ENCODE assay signal across 16 cellular contexts in genomic region chr9:79578891-79579290, GRCh38. TPM values are rescaled to one million over a fixed set of nuclear protein-coding genes. Genes with fewer than 3 reads are reported as not detected.
A peak's percentile ranks its signal among the peaks of the same experiment; 100 is the strongest.
DNase-seq lines count a peak whose midpoint lies in the region; TF ChIP-seq lines count a peak whose summit lies in the region.
"Had no signal": no experiment of that assay in that cellular context is flagged by ENCODE, and none has a peak within 500 bp of the region (broad histone marks: within the 10 kb centered on the region; RNA-seq: fewer than 3 reads in every experiment).

No MANE protein-coding gene starts in this region.

- peaks cover 6% of the 10 kb centered on the region for H3K79me2 ChIP-seq in trophoblast cell (ENCODE audit: control insufficient read depth, insufficient read depth, low read length, poor library complexity)

- no peak overlapping the region for H3K4me2 ChIP-seq in trophoblast cell (ENCODE audit: low read length)

- no peak overlapping the region for H2AK5ac ChIP-seq in trophoblast cell (ENCODE audit: low read length)

- no peak overlapping the region for H3K18ac ChIP-seq in trophoblast cell (ENCODE audit: low read length)

- peaks cover under 1% of the 10 kb centered on the region for H3K79me1 ChIP-seq in trophoblast cell (ENCODE audit: low read length)

- H2BK120ac ChIP-seq in trophoblast cell (ENCODE audit: insufficient read depth, low read length, poor library complexity), result no peak overlapping the region

- H4K12ac ChIP-seq in trophoblast cell (ENCODE audit: low read depth, low read length), result no peak overlapping the region

- peaks cover 7 to 17% of the 10 kb centered on the region in 2 experiments for H3K36me3 ChIP-seq in trophoblast cell (ENCODE audit: control insufficient read depth in 1 of 2, insufficient read depth in 2 of 2, low read length in 2 of 2)
- no peaks in the 10 kb centered on the region for H3K36me3 ChIP-seq in Caco-2 (ENCODE audit: control insufficient read depth, insufficient read depth, low read length)

- peaks cover 0 to 1% (median 0%) of the 10 kb centered on the region in 3 donors for H3K27me3 Mint-ChIP-seq in CD14-positive monocyte (ENCODE audit: low read depth in 3 of 3)
- H3K27me3 Mint-ChIP-seq in dendritic cell treated with granulocyte-macrophage colony-stimulating factor and Interleukin-4, amounts not matched to agents 40 ng/mL and 50 ng/mL, for 4 days, result no peaks in the 10 kb centered on the region
- H3K27me3 Mint-ChIP-seq in Caco-2 (ENCODE audit: insufficient read depth, unreplicated experiment), result no peaks in the 10 kb centered on the region
- H3K27me3 Mint-ChIP-seq: activated CD4-positive, alpha-beta T cell treated with anti-CD3 and anti-CD28 coated beads for 36 hours; activated naive CD8-positive, alpha-beta T cell treated with anti-CD3 and anti-CD28 coated beads, Interleukin-2, amount 10 ng/mL, durations not matched to agents 7 days and 5 days had no signal

- H3K9ac ChIP-seq in trophoblast cell (ENCODE audit: low read length), result no peak overlapping the region

- H3K4me3 Mint-ChIP-seq in CD14-positive monocyte, result no peak overlapping the region
- H3K4me3 Mint-ChIP-seq in dendritic cell treated with granulocyte-macrophage colony-stimulating factor and Interleukin-4, amounts not matched to agents 40 ng/mL and 50 ng/mL, for 4 days, result peak overlapping the region; percentile 17
- no peak overlapping the region for H3K4me3 Mint-ChIP-seq in Caco-2 (ENCODE audit: unreplicated experiment)
- H3K4me3 Mint-ChIP-seq: activated CD4-positive, alpha-beta T cell treated with anti-CD3 and anti-CD28 coated beads for 36 hours; activated naive CD8-positive, alpha-beta T cell treated with anti-CD3 and anti-CD28 coated beads, Interleukin-2, amount 10 ng/mL, durations not matched to agents 7 days and 5 days had no signal

- H3K14ac ChIP-seq in trophoblast cell (ENCODE audit: low read length), result no peak overlapping the region

- intact Hi-C loops in CD14-positive monocyte (cut with micrococcal nuclease), result no loop called here
- intact Hi-C loops in dendritic cell treated with granulocyte-macrophage colony-stimulating factor and Interleukin-4, amounts not matched to agents 40 ng/mL and 50 ng/mL, for 4 days (cut with micrococcal nuclease), result no loop called here
- intact Hi-C loops in Caco-2 (cut with micrococcal nuclease; ENCODE audit: unreplicated experiment), result loop anchor here (10.0 kb wide), 1 partner anchor 186 kb away; no protein-coding TSS in a partner anchor

- no peak overlapping the region for H2AFZ ChIP-seq in trophoblast cell (ENCODE audit: insufficient read depth, low read length, poor library complexity)

- H3K27me3 ChIP-seq in trophoblast cell (ENCODE audit: insufficient read depth, low read length) (no peaks in the 10 kb centered on the region), Caco-2 (replicated peaks; ENCODE audit: control insufficient read depth, insufficient read depth, low read length) (no peaks in the 10 kb centered on the region)

- no peaks in the 10 kb centered on the region for H3K9me3 Mint-ChIP-seq in CD14-positive monocyte
- H3K9me3 Mint-ChIP-seq in dendritic cell treated with granulocyte-macrophage colony-stimulating factor and Interleukin-4, amounts not matched to agents 40 ng/mL and 50 ng/mL, for 4 days, result no peaks in the 10 kb centered on the region
- H3K9me3 Mint-ChIP-seq in Caco-2 (ENCODE audit: unreplicated experiment), result no peaks in the 10 kb centered on the region
- H3K9me3 Mint-ChIP-seq: activated naive CD8-positive, alpha-beta T cell treated with anti-CD3 and anti-CD28 coated beads, Interleukin-2, amount 10 ng/mL, durations not matched to agents 7 days and 5 days had no signal

- H3K27ac ChIP-seq in trophoblast cell (ENCODE audit: low read depth, low read length), result no peak overlapping the region

- H3K4me3 ChIP-seq in trophoblast cell (ENCODE audit: low read depth, low read length) (no peak overlapping the region), Caco-2 (ENCODE audit: low read depth, low read length) (no peak overlapping the region)

- no CpG with 5 or more reads among the region's 1 CpG for WGBS in trophoblast cell (ENCODE audit: extremely low coverage, insufficient coverage, insufficient read length)

- H2BK12ac ChIP-seq in trophoblast cell (ENCODE audit: low read length), result no peak overlapping the region

- H3K4ac ChIP-seq in trophoblast cell (ENCODE audit: low read depth, low read length), result peak overlapping the region; percentile 62

- H3K9me3 ChIP-seq in trophoblast cell (ENCODE audit: insufficient read depth, low read depth, low read length) (no peaks in the 10 kb centered on the region), Caco-2 (no peaks in the 10 kb centered on the region)

- H3K4me1 Mint-ChIP-seq in CD14-positive monocyte, result peaks cover 89% of the 10 kb centered on the region
- peaks cover 85% of the 10 kb centered on the region for H3K4me1 Mint-ChIP-seq in dendritic cell treated with granulocyte-macrophage colony-stimulating factor and Interleukin-4, amounts not matched to agents 40 ng/mL and 50 ng/mL, for 4 days (ENCODE audit: low read depth)
- peaks cover 5% of the 10 kb centered on the region for H3K4me1 Mint-ChIP-seq in Caco-2 (ENCODE audit: low read depth, unreplicated experiment)

- H3K23ac ChIP-seq in trophoblast cell (ENCODE audit: low read length), result no peak overlapping the region

- peaks cover 6% of the 10 kb centered on the region in 2 experiments for H3K4me1 ChIP-seq in trophoblast cell (ENCODE audit: control insufficient read depth in 1 of 2, insufficient read depth in 2 of 2, low read length in 2 of 2)
- H3K4me1 ChIP-seq in Caco-2, result no peaks in the 10 kb centered on the region

- H3K27ac Mint-ChIP-seq in CD14-positive monocyte (peak overlapping the region in 5 of 7 donors; percentile 5 to 74 (median 38)), Caco-2 (ENCODE audit: unreplicated experiment) (no peak overlapping the region)
- no peak overlapping the region for H3K27ac Mint-ChIP-seq in dendritic cell treated with granulocyte-macrophage colony-stimulating factor and Interleukin-4, amounts not matched to agents 40 ng/mL and 50 ng/mL, for 4 days
- H3K27ac Mint-ChIP-seq: activated CD4-positive, alpha-beta T cell treated with anti-CD3 and anti-CD28 coated beads for 36 hours; activated naive CD8-positive, alpha-beta T cell treated with anti-CD3 and anti-CD28 coated beads, Interleukin-2, amount 10 ng/mL, durations not matched to agents 7 days and 5 days had no signal

- CTCF ChIA-PET in Caco-2 (lab: Charles Lee), result no interaction called here

- TF ChIP-seq CTCF in CD14-positive monocyte (IDR thresholded peaks at IDR 0.05), result no peak
- TF ChIP-seq CTCF in Caco-2 (IDR thresholded peaks at IDR 0.05; ENCODE audit: insufficient read depth in 1 of 2, low read depth in 1 of 2, low read length in 1 of 2, severe bottlenecking in 1 of 2, unreplicated experiment in 1 of 2), result no peak

- H3K36me3 Mint-ChIP-seq in CD14-positive monocyte (peaks cover 63 to 83% of the 10 kb centered on the region in 2 donors), Caco-2 (ENCODE audit: insufficient read depth, unreplicated experiment) (no peaks in the 10 kb centered on the region)
- peaks cover 53% of the 10 kb centered on the region for H3K36me3 Mint-ChIP-seq in dendritic cell treated with granulocyte-macrophage colony-stimulating factor and Interleukin-4, amounts not matched to agents 40 ng/mL and 50 ng/mL, for 4 days (ENCODE audit: low read depth)

- no TSS peak for BruUV-seq in Caco-2 (replicated peaks; lab: Mats Ljungman, UMichigan)

- no peak overlapping the region for H2BK5ac ChIP-seq in trophoblast cell (ENCODE audit: low read depth, low read length, poor library complexity)

- POLR2A ChIA-PET in Caco-2 (lab: Charles Lee), result no interaction called here

- no peak overlapping the region for H4K91ac ChIP-seq in trophoblast cell (ENCODE audit: low read depth, low read length)

- DNase-seq in CD14-positive monocyte (ENCODE audit: low spot score) (no peak), ELR (ENCODE audit: low read depth) (peak; percentile 70), trophoblast cell (peak in 1 of 2 donors; percentile 35), Caco-2 (no peak)
- no peak for DNase-seq in activated CD4-positive, CD25-positive, alpha-beta regulatory T cell treated with anti-CD3 and anti-CD28 coated beads, Interleukin-2, amount 50 U/mL, for 72 hours
- DNase-seq in stimulated activated CD8-positive, alpha-beta memory T cell treated with anti-CD3 and anti-CD28 coated beads, Interleukin-4, amount 100 ng/mL, for 48 hours, result no peak
- DNase-seq: activated CD4-positive, alpha-beta T cell treated with anti-CD3 and anti-CD28 coated beads for 36 hours; activated naive CD8-positive, alpha-beta T cell treated with anti-CD3 and anti-CD28 coated beads, Interleukin-2, amount 10 ng/mL, durations not matched to agents 7 days and 5 days; cerebellar nuclear complex; head of caudate nucleus; MM.1S; NCI-H2029; NCI-H510A treated with DMSO at 0.1 percent for 48 hours; substantia nigra; T1000 had no signal

- no peak overlapping the region for H4K8ac ChIP-seq in trophoblast cell (ENCODE audit: low read depth, low read length)

RNA-seq across cellular contexts. Expression of gene TLE4, which starts 7.1 kb away (rescaled TPM):
- polyA plus RNA-seq in CD14-positive monocyte, result 10 to 100 TPM; 21.0 to 21.7 TPM
- 103 and 108 TPM in 2 replicates for polyA plus RNA-seq in trophoblast cell (2013)
- 8.1 and 9.2 TPM in 2 replicates for total RNA-seq in Caco-2 (2022)

Comparison
In these comparisons a context has a peak if more than half of its experiments do, and no peak if none do; other contexts are left out.
1. H3K27ac Mint-ChIP-seq: peak in CD14-positive monocyte (5 of 7); none in dendritic cell treated with granulocyte-macrophage colony-stimulating factor and Interleukin-4, amounts not matched to agents 40 ng/mL and 50 ng/mL, for 4 days (single experiment) and Caco-2 (single experiment).